Comparison of ENCODE assay signal across 1 cellular context in the genomic region with DNA sequence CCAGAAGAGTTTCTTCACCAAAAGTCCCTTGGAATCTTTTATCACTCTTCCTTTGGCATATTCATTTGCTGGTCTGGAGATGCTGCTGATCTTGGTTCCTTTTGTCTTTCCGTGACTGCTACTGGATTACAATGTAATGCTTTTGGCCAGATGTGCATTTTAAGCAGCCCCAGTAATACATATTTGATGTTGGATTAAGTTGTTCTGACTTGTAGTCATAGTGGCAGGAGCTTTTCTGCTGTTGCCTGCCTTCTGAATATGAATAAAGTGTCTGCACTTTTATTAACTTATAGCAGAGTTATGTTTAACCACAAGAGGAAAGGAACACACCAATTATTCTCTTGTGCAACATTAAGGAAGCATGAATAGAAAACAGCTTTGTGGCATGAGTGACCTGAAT.
TF ChIP-seq lines count a peak whose summit lies in the region.

No MANE protein-coding gene starts in this region.

TF ChIP-seq in IMR-90, 13 proteins besides CTCF, POLR2A, EP300 and RAD21 (continued from another document):
- TF ChIP-seq, protein P1, sequence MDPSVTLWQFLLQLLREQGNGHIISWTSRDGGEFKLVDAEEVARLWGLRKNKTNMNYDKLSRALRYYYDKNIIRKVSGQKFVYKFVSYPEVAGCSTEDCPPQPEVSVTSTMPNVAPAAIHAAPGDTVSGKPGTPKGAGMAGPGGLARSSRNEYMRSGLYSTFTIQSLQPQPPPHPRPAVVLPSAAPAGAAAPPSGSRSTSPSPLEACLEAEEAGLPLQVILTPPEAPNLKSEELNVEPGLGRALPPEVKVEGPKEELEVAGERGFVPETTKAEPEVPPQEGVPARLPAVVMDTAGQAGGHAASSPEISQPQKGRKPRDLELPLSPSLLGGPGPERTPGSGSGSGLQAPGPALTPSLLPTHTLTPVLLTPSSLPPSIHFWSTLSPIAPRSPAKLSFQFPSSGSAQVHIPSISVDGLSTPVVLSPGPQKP (IDR thresholded peaks at IDR 0.05; ENCODE audit: borderline replicate concordance, low read depth, low read length) = no peak
- no peak for TF ChIP-seq NFE2L2 (IDR thresholded peaks at IDR 0.05; ENCODE audit: low read depth, low read length)
